1 cellular context compared by ENCODE assay signal in the genomic region with DNA sequence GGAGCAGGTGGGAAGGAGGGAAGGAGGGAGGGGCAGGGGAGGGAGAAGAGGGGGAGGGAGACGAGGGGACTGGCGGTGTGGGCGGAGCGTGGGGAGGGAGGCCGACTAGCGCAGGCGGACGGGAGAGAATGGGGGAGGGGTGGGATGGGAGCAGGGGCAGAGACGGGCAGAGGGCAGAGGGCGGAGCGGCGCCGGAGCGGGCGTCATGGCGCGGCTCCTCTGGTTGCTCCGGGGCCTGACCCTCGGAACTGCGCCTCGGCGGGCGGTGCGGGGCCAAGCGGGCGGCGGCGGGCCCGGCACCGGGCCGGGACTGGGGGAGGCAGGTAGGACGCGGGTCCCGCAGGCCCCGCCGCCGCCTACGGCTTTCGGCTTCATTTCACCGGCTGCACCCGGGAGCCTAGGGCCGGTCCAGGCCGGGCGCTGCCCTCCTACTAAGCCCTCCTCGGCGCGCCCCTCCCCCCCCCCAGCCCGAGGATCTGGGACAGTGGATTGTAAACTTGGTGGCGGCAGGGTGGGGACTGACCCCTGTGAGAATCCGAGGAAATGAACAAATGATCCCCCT.
TF ChIP-seq lines count a peak whose summit lies in the region.

MSRB2 (plus strand) TSS at position 176 of the 562 bp plus-strand sequence; CDS start at position 206, 30 bp downstream.

TF ChIP-seq in K562, 482 proteins besides CTCF, POLR2A, EP300 and RAD21 (continued from another document):
- peak in 1 of 2 experiments; percentile 52; a peak in 1 of 4 replicates for TF ChIP-seq ZNF639 (CRISPR knock-in tag; conservative IDR thresholded peaks at IDR 0.05 in 1 of 2, IDR thresholded peaks at IDR 0.05 in 1 of 2)
- no peak for TF ChIP-seq JUN (IDR thresholded peaks at IDR 0.05; ENCODE audit: borderline replicate concordance, low read depth, low read length)
- no peak for TF ChIP-seq JUN (CRISPR knock-in tag; IDR thresholded peaks at IDR 0.05; ENCODE audit: borderline replicate concordance)
- no peak for TF ChIP-seq CEBPZ (IDR thresholded peaks at IDR 0.05; ENCODE audit: borderline replicate concordance, low read depth, low read length)
- no peak for TF ChIP-seq ZKSCAN3 (CRISPR knock-in tag; IDR thresholded peaks at IDR 0.05)
- no peak for TF ChIP-seq SAFB (IDR thresholded peaks at IDR 0.05; ENCODE audit: borderline replicate concordance, low read depth, low read length)
- peak; percentile 45 for TF ChIP-seq CTBP1 (IDR thresholded peaks at IDR 0.05; ENCODE audit: borderline replicate concordance)
- TF ChIP-seq ZNF143 (CRISPR knock-in tag; IDR thresholded peaks at IDR 0.05): no peak
- TF ChIP-seq THAP12 (CRISPR knock-in tag; IDR thresholded peaks at IDR 0.05): peak; percentile 90
- no peak for TF ChIP-seq ZNF507 (tag; conservative IDR thresholded peaks at IDR 0.05)
- TF ChIP-seq THRAP3 (IDR thresholded peaks at IDR 0.05; ENCODE audit: borderline replicate concordance): no peak
- 0 out of 2 replicates have a peak, but pooled peaks have one; percentile 45 for TF ChIP-seq KAT7 (CRISPR knock-in tag; IDR thresholded peaks at IDR 0.05; ENCODE audit: borderline replicate concordance)
- TF ChIP-seq RBM15 (IDR thresholded peaks at IDR 0.05; ENCODE audit: insufficient read depth, low read length): no peak
- no peak for TF ChIP-seq DNMT1 (IDR thresholded peaks at IDR 0.05)
- TF ChIP-seq, protein P1, sequence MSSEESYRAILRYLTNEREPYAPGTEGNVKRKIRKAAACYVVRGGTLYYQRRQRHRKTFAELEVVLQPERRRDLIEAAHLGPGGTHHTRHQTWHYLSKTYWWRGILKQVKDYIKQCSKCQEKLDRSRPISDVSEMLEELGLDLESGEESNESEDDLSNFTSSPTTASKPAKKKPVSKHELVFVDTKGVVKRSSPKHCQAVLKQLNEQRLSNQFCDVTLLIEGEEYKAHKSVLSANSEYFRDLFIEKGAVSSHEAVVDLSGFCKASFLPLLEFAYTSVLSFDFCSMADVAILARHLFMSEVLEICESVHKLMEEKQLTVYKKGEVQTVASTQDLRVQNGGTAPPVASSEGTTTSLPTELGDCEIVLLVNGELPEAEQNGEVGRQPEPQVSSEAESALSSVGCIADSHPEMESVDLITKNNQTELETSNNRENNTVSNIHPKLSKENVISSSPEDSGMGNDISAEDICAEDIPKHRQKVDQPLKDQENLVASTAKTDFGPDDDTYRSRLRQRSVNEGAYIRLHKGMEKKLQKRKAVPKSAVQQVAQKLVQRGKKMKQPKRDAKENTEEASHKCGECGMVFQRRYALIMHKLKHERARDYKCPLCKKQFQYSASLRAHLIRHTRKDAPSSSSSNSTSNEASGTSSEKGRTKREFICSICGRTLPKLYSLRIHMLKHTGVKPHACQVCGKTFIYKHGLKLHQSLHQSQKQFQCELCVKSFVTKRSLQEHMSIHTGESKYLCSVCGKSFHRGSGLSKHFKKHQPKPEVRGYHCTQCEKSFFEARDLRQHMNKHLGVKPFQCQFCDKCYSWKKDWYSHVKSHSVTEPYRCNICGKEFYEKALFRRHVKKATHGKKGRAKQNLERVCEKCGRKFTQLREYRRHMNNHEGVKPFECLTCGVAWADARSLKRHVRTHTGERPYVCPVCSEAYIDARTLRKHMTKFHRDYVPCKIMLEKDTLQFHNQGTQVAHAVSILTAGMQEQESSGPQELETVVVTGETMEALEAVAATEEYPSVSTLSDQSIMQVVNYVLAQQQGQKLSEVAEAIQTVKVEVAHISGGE (CRISPR knock-in tag; IDR thresholded peaks at IDR 0.05): peak in 1 of 3 experiments; percentile 30; a peak in 1 of 6 replicates
- TF ChIP-seq GABPB2 (CRISPR knock-in tag; conservative IDR thresholded peaks at IDR 0.05): no peak
- TF ChIP-seq GTF2F1 (IDR thresholded peaks at IDR 0.05; ENCODE audit: low read depth, low read length): no peak
- no peak for TF ChIP-seq CAMTA2 (CRISPR knock-in tag; conservative IDR thresholded peaks at IDR 0.05)
- 0 out of 2 replicates have a peak, but pooled peaks have one; percentile 65 for TF ChIP-seq ZBED1 (IDR thresholded peaks at IDR 0.05)
- peak; percentile 5; the same call in 1 of the 2 replicates for TF ChIP-seq MIER1 (IDR thresholded peaks at IDR 0.05; ENCODE audit: low read depth)
- peak; percentile 75 for TF ChIP-seq TBP (optimal IDR thresholded peaks at IDR 0.05; ENCODE audit: low read depth, low read length)
- no peak for TF ChIP-seq EP400 (IDR thresholded peaks at IDR 0.05)
